Comparison of ENCODE assay signal across 9 cellular contexts in the genomic region with DNA sequence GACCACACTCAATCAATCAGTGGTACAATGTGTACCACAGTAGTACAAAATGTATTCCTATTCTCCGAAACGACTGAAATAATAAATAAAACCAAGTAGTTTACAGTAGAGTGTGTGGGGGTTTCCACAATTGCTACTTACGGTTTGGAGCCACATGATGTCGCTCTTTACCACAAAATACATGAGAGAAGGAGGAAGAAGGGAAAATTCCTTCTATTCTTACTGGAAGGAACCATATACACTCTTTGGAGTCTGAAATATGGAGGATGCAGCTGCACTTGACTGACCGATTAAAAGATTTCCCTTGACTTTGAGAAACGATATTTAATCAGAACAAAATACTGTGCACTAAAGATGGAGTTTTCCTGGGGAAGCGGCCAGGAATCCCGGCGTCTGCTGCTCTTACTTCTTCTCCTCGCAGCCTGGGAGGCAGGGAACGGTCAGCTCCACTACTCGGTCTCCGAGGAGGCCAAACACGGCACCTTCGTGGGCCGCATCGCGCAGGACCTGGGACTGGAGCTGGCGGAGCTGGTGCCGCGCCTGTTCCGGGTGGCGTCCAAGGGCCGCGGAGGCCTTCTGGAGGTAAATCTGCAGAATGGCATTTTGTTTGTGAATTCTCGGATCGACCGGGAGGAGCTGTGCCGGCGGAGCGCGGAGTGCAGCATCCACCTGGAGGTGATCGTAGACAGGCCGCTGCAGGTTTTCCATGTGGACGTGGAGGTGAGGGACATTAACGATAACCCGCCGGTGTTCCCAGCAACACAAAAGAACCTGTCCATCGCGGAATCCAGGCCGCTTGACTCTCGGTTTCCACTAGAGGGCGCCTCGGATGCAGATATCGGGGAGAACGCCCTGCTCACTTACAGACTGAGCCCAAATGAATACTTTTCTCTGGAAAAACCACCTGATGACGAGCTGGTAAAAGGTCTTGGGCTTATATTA. TPM values are rescaled to one million over a fixed set of nuclear protein-coding genes. Genes with fewer than 3 reads are reported as not detected.
A peak's percentile ranks its signal among the peaks of the same experiment; 100 is the strongest.
DNase-seq lines count a peak whose midpoint lies in the region; ATAC-seq and TF ChIP-seq lines count a peak whose summit lies in the region.
"Had no signal": no experiment of that assay in that cellular context is flagged by ENCODE, and none has a peak within 500 bp of the region (broad histone marks: within the 10 kb centered on the region; RNA-seq: fewer than 3 reads in every experiment).

Gene PCDHA4 (plus strand): TSS at position 235 of the 942 bp plus-strand sequence.

- no peak within 1 kb of the TSS for H2BK5ac ChIP-seq in mesendoderm (ENCODE audit: low read length)

- peaks cover 8% of the 10 kb centered on the region for H3K9me3 Mint-ChIP-seq in Calu3 (ENCODE audit: low read depth, unreplicated experiment)
- peaks cover 29% of the 10 kb centered on the region for H3K9me3 Mint-ChIP-seq in chondrocyte (ENCODE audit: low read depth)

- H3K4me3 ChIP-seq in mesendoderm (ENCODE audit: low read length) = peak within 1 kb of the TSS; percentile 75

- H3K4me3 Mint-ChIP-seq in Calu3 (ENCODE audit: low read depth, unreplicated experiment) = peak within 1 kb of the TSS; percentile 68
- H3K4me3 Mint-ChIP-seq in chondrocyte (ENCODE audit: unreplicated experiment) = peak within 1 kb of the TSS; percentile 84
- H3K4me3 Mint-ChIP-seq: naive B cell had no signal

- H3K4me1 Mint-ChIP-seq in Calu3 (ENCODE audit: low read depth, unreplicated experiment) (no peaks in the 10 kb centered on the region), chondrocyte (ENCODE audit: low read depth) (peaks cover 16% of the 10 kb centered on the region)
- H3K4me1 Mint-ChIP-seq: naive B cell had no signal

- no peaks in the 10 kb centered on the region for H3K79me1 ChIP-seq in mesendoderm (ENCODE audit: low read length)

- H3K27ac Mint-ChIP-seq in Calu3 (ENCODE audit: unreplicated experiment) = no peak within 1 kb of the TSS
- peak within 1 kb of the TSS; percentile 87 for H3K27ac Mint-ChIP-seq in chondrocyte (ENCODE audit: unreplicated experiment)
- H3K27ac Mint-ChIP-seq: naive B cell had no signal

- H2BK15ac ChIP-seq in mesendoderm (replicated peaks; ENCODE audit: low read depth) = no peak within 1 kb of the TSS

- H3K18ac ChIP-seq in mesendoderm (ENCODE audit: low read length) = no peak within 1 kb of the TSS

- BruUV-seq in Calu3 (replicated peaks; lab: Mats Ljungman, UMichigan) = TSS peak; percentile 37

- no peaks in the 10 kb centered on the region for H3K79me2 ChIP-seq in mesendoderm (ENCODE audit: control insufficient read depth, insufficient read depth, low read length)

- no peak for ATAC-seq in GM18498 (IDR thresholded peaks at IDR 0.05; ENCODE audit: unreplicated experiment)

- no peaks in the 10 kb centered on the region for H3K27me3 ChIP-seq in mesendoderm (ENCODE audit: insufficient read depth, low read length, poor library complexity)

- H3K27ac ChIP-seq in mesendoderm (ENCODE audit: low read depth, low read length) = no peak within 1 kb of the TSS

- H3K4me2 ChIP-seq in mesendoderm (ENCODE audit: low read length) = peak within 1 kb of the TSS; percentile 71

- no peak within 1 kb of the TSS for H3K4ac ChIP-seq in mesendoderm (ENCODE audit: low read depth, low read length)

- H3K27me3 Mint-ChIP-seq in Calu3 (ENCODE audit: unreplicated experiment) (no peaks in the 10 kb centered on the region), chondrocyte (ENCODE audit: low read depth) (peaks cover 1% of the 10 kb centered on the region)

- H3K56ac ChIP-seq in mesendoderm (ENCODE audit: low read length) = peak within 1 kb of the TSS; percentile 95

- no peak within 1 kb of the TSS for H2BK120ac ChIP-seq in mesendoderm (ENCODE audit: low read depth, low read length)

- H4K8ac ChIP-seq in mesendoderm (ENCODE audit: low read depth, low read length) = no peak within 1 kb of the TSS

- peak within 1 kb of the TSS; percentile 90 for H3K9ac ChIP-seq in mesendoderm (ENCODE audit: low read length)

- no peak within 1 kb of the TSS for H4K5ac ChIP-seq in mesendoderm (ENCODE audit: low read length)

- H2AK5ac ChIP-seq in mesendoderm (ENCODE audit: low read length) = no peak within 1 kb of the TSS

- CTCF ChIA-PET in Calu3 (lab: Charles Lee) = interaction anchor here (0.7 to 2.6 kb wide), 4 partner anchors 10 to 234 kb away, joined by 3 to 8 read pairs (median 6); no protein-coding TSS in a partner anchor

- intact Hi-C loops in Calu3 (cut with micrococcal nuclease; ENCODE audit: unreplicated experiment) = loop anchor here (1.0 to 10.0 kb wide), 2 partner anchors 75 to 748 kb away; partner anchors contain the start of gene PCDHA13

- no peaks in the 10 kb centered on the region for H3K36me3 ChIP-seq in mesendoderm (ENCODE audit: control insufficient read depth, insufficient read depth, low read length)

- no peak within 1 kb of the TSS for H3K23ac ChIP-seq in mesendoderm (ENCODE audit: low read length)

- no peaks in the 10 kb centered on the region for H3K4me1 ChIP-seq in mesendoderm (ENCODE audit: control insufficient read depth, low read depth, low read length)

- peak; percentile 49 for TF ChIP-seq CTCF in Calu3 (IDR thresholded peaks at IDR 0.05; ENCODE audit: unreplicated experiment)
- TF ChIP-seq CTCF in LNCAP (IDR thresholded peaks at IDR 0.05) = peak; percentile 72
- peak; percentile 77 for TF ChIP-seq CTCF in chondrocyte (IDR thresholded peaks at IDR 0.05)

- peaks cover 15% of the 10 kb centered on the region for H3K36me3 Mint-ChIP-seq in Calu3 (ENCODE audit: insufficient read depth, unreplicated experiment)
- peaks cover 12% of the 10 kb centered on the region for H3K36me3 Mint-ChIP-seq in chondrocyte (ENCODE audit: low read depth)

- no CpG with 5 or more reads among the region's 47 CpGs for WGBS in mesendoderm (ENCODE audit: extremely low coverage, insufficient coverage, low lambda C conversion rate)

- DNase-seq in Calu3 (peak; percentile 69), chondrocyte (ENCODE audit: low spot score) (no peak), mesendoderm (peak; percentile 78), SIG-M5 treated with dmso at 0.1 percent for 504 hours (lab: John Stamatoyannopoulos, UW; ENCODE audit: unreplicated experiment) (no peak), mesenteric fat pad (ENCODE audit: low spot score) (no peak)
- no peak for DNase-seq in activated CD8-positive, alpha-beta memory T cell treated with anti-CD3 and anti-CD28 coated beads, Interleukin-2, amount 50 U/mL, for 48 hours
- DNase-seq: naive B cell had no signal

RNA-seq across cellular contexts. Expression of gene PCDHA4, which starts in this region (rescaled TPM):
- 4.8 and 5.8 TPM in 2 replicates for total RNA-seq in Calu3 (2022)
- total RNA-seq in chondrocyte = 7.1 to 11.1 TPM (median 8.3 TPM) in 3 replicates
- polyA plus RNA-seq in mesendoderm (2013, experiment 1 of 2) = 1.7 TPM
- 1.9 TPM for polyA plus RNA-seq in mesendoderm (2013, experiment 2 of 2)
- 0.32 TPM for total RNA-seq in mesenteric fat pad

Comparison
In these comparisons a context has a peak if more than half of its experiments do, and no peak if none do; other contexts are left out.
1. DNase-seq: peak in Calu3 (single experiment) and mesendoderm (single experiment); none in chondrocyte (single experiment), activated CD8-positive, alpha-beta memory T cell treated with anti-CD3 and anti-CD28 coated beads, Interleukin-2, amount 50 U/mL, for 48 hours (single experiment), SIG-M5 treated with dmso at 0.1 percent for 504 hours (single experiment) and mesenteric fat pad (single experiment).
2. Peak in every context shown above with its lines, with median percentiles within 50 percentile points of each other: CTCF ChIP-seq.